ENCODE assay signal across 30 cellular contexts in genomic region chr12:122167328-122167925, GRCh38. TPM values are rescaled to one million over a fixed set of nuclear protein-coding genes. Genes with fewer than 3 reads are reported as not detected.
DNase-seq lines count a peak whose midpoint lies in the region; ATAC-seq, FAIRE-seq and TF ChIP-seq lines count a peak whose summit lies in the region.
"Had no signal": no experiment of that assay in that cellular context is flagged by ENCODE, and none has a peak within 500 bp of the region (broad histone marks: within the 10 kb centered on the region; RNA-seq: fewer than 3 reads in every experiment).

No MANE protein-coding gene starts in this region.

- FAIRE-seq in HTR-8/SVneo (lab: Jason Lieb, UNC) = no peak
- FAIRE-seq: bronchial epithelial cell, GM12891, H54, islet of Langerhans had no signal

- no peak for TF ChIP-seq CTCF in natural killer cell (IDR thresholded peaks at IDR 0.05)

- H3K4me1 Mint-ChIP-seq in natural killer cell treated with Interleukin-12 subunit alpha and Interleukin-12 subunit beta and Interleukin-15 and Interleukin-18, amount 100 ng/mL, for 72 hours (ENCODE audit: low read depth in 2 of 2) = peaks cover 26 to 29% of the 10 kb centered on the region in 2 donors
- peaks cover 10% of the 10 kb centered on the region in 2 donors for H3K4me1 Mint-ChIP-seq in natural killer cell
- no peaks in the 10 kb centered on the region for H3K4me1 Mint-ChIP-seq in activated T-helper 17 cell treated with anti-CD3 and anti-CD28 coated beads, Interleukin-2, amount 50 U/mL, for 72 hours
- peaks cover 14% of the 10 kb centered on the region for H3K4me1 Mint-ChIP-seq in stimulated activated memory B cell treated with anti-CD40 and anti-IgM and Interleukin-4, amounts not matched to agents 10 μg/mL and 1 μg/mL and 100 μg/mL, for 72 hours
- H3K4me1 Mint-ChIP-seq: activated naive CD4-positive, alpha-beta T cell treated with anti-CD3 and anti-CD28 coated beads, Interleukin-2, amount 50 U/mL, for 24 hours had no signal

- H3K4me3 Mint-ChIP-seq in natural killer cell treated with Interleukin-12 subunit alpha and Interleukin-12 subunit beta and Interleukin-15 and Interleukin-18, amount 100 ng/mL, for 72 hours = peak overlapping the region; percentile 56
- no peak overlapping the region for H3K4me3 Mint-ChIP-seq in natural killer cell
- peak overlapping the region; percentile 43 for H3K4me3 Mint-ChIP-seq in activated T-helper 17 cell treated with anti-CD3 and anti-CD28 coated beads, Interleukin-2, amount 50 U/mL, for 72 hours
- no peak overlapping the region for H3K4me3 Mint-ChIP-seq in stimulated activated memory B cell treated with anti-CD40 and anti-IgM and Interleukin-4, amounts not matched to agents 10 μg/mL and 1 μg/mL and 100 μg/mL, for 72 hours
- H3K4me3 Mint-ChIP-seq: activated naive CD4-positive, alpha-beta T cell treated with anti-CD3 and anti-CD28 coated beads, Interleukin-2, amount 50 U/mL, for 24 hours had no signal

- DNase-seq in natural killer cell treated with Interleukin-12 subunit alpha and Interleukin-12 subunit beta and Interleukin-15 and Interleukin-18, amount 100 ng/mL, for 72 hours (ENCODE audit: low spot score) = no peak
- DNase-seq in natural killer cell = no peak
- no peak for DNase-seq in left lobe of liver (ENCODE audit: low spot score)
- no peak for DNase-seq in NCI-H1092 (lab: John Stamatoyannopoulos, UW)
- no peak for DNase-seq in activated effector memory CD4-positive, alpha-beta T cell treated with anti-CD3 and anti-CD28 coated beads, Interleukin-2, amount 50 U/mL, for 16 hours
- DNase-seq in HTR-8/SVneo (ENCODE audit: insufficient read length, low spot score) = no peak
- DNase-seq: activated CD4-positive, alpha-beta T cell treated with anti-CD3 and anti-CD28 coated beads for 1 hour; anterior cingulate cortex; effector memory CD4-positive, alpha-beta T cell; head of caudate nucleus; Karpas-422; left lung; NCI-H1417 treated with DMSO at 0.1 percent for 48 hours; NCI-H345; NCI-H748 treated with DMSO at 0.1 percent for 48 hours; SHP77; sigmoid colon; stimulated activated naive CD4-positive, alpha-beta T cell; testis had no signal

- H3K27me3 Mint-ChIP-seq in natural killer cell treated with Interleukin-12 subunit alpha and Interleukin-12 subunit beta and Interleukin-15 and Interleukin-18, amount 100 ng/mL, for 72 hours = no peaks in the 10 kb centered on the region
- H3K27me3 Mint-ChIP-seq in natural killer cell (ENCODE audit: low read depth in 2 of 2) = no peaks in the 10 kb centered on the region
- H3K27me3 Mint-ChIP-seq in activated T-helper 17 cell treated with anti-CD3 and anti-CD28 coated beads, Interleukin-2, amount 50 U/mL, for 72 hours = peaks cover 7% of the 10 kb centered on the region
- H3K27me3 Mint-ChIP-seq in stimulated activated memory B cell treated with anti-CD40 and anti-IgM and Interleukin-4, amounts not matched to agents 10 μg/mL and 1 μg/mL and 100 μg/mL, for 72 hours = peaks cover 46% of the 10 kb centered on the region
- H3K27me3 Mint-ChIP-seq: activated naive CD4-positive, alpha-beta T cell treated with anti-CD3 and anti-CD28 coated beads, Interleukin-2, amount 50 U/mL, for 24 hours had no signal

- H3K27ac Mint-ChIP-seq in natural killer cell treated with Interleukin-12 subunit alpha and Interleukin-12 subunit beta and Interleukin-15 and Interleukin-18, amount 100 ng/mL, for 72 hours = peak overlapping the region in 1 of 2 donors; percentile 71
- H3K27ac Mint-ChIP-seq in natural killer cell = no peak overlapping the region
- H3K27ac Mint-ChIP-seq in activated T-helper 17 cell treated with anti-CD3 and anti-CD28 coated beads, Interleukin-2, amount 50 U/mL, for 72 hours = no peak overlapping the region
- peak overlapping the region; percentile 48 for H3K27ac Mint-ChIP-seq in stimulated activated memory B cell treated with anti-CD40 and anti-IgM and Interleukin-4, amounts not matched to agents 10 μg/mL and 1 μg/mL and 100 μg/mL, for 72 hours
- H3K27ac Mint-ChIP-seq: activated naive CD4-positive, alpha-beta T cell treated with anti-CD3 and anti-CD28 coated beads, Interleukin-2, amount 50 U/mL, for 24 hours; progenitor cell of endocrine pancreas had no signal

- H3K36me3 Mint-ChIP-seq in natural killer cell treated with Interleukin-12 subunit alpha and Interleukin-12 subunit beta and Interleukin-15 and Interleukin-18, amount 100 ng/mL, for 72 hours = no peaks in the 10 kb centered on the region
- H3K36me3 Mint-ChIP-seq in natural killer cell = no peaks in the 10 kb centered on the region
- H3K36me3 Mint-ChIP-seq in activated T-helper 17 cell treated with anti-CD3 and anti-CD28 coated beads, Interleukin-2, amount 50 U/mL, for 72 hours (ENCODE audit: low read depth) = no peaks in the 10 kb centered on the region
- no peaks in the 10 kb centered on the region for H3K36me3 Mint-ChIP-seq in stimulated activated memory B cell treated with anti-CD40 and anti-IgM and Interleukin-4, amounts not matched to agents 10 μg/mL and 1 μg/mL and 100 μg/mL, for 72 hours
- H3K36me3 Mint-ChIP-seq: activated naive CD4-positive, alpha-beta T cell treated with anti-CD3 and anti-CD28 coated beads, Interleukin-2, amount 50 U/mL, for 24 hours had no signal

- intact Hi-C loops in natural killer cell (cut with micrococcal nuclease) = no loop called here

- no peaks in the 10 kb centered on the region for H3K9me3 Mint-ChIP-seq in natural killer cell treated with Interleukin-12 subunit alpha and Interleukin-12 subunit beta and Interleukin-15 and Interleukin-18, amount 100 ng/mL, for 72 hours
- no peaks in the 10 kb centered on the region for H3K9me3 Mint-ChIP-seq in natural killer cell
- H3K9me3 Mint-ChIP-seq in activated T-helper 17 cell treated with anti-CD3 and anti-CD28 coated beads, Interleukin-2, amount 50 U/mL, for 72 hours = no peaks in the 10 kb centered on the region
- H3K9me3 Mint-ChIP-seq in stimulated activated memory B cell treated with anti-CD40 and anti-IgM and Interleukin-4, amounts not matched to agents 10 μg/mL and 1 μg/mL and 100 μg/mL, for 72 hours = no peaks in the 10 kb centered on the region
- H3K9me3 Mint-ChIP-seq: activated naive CD4-positive, alpha-beta T cell treated with anti-CD3 and anti-CD28 coated beads, Interleukin-2, amount 50 U/mL, for 24 hours had no signal

- no peak for ATAC-seq in natural killer cell treated with Interleukin-12 subunit alpha and Interleukin-12 subunit beta and Interleukin-15 and Interleukin-18, amount 100 ng/mL, for 72 hours
- ATAC-seq in natural killer cell (no peak), left lobe of liver (peak; percentile 40)
- peak; percentile 18 for ATAC-seq in activated T-helper 17 cell treated with anti-CD3 and anti-CD28 coated beads, Interleukin-2, amount 50 U/mL, for 72 hours (replicated peaks)
- peak; percentile 20 for ATAC-seq in stimulated activated memory B cell treated with anti-CD40 and anti-IgM and Interleukin-4, amounts not matched to agents 10 μg/mL and 1 μg/mL and 100 μg/mL, for 72 hours
- ATAC-seq: left lung, Panc1 had no signal

RNA-seq across cellular contexts. Expression of gene IL31, which starts 6.6 kb away (rescaled TPM):
- total RNA-seq in natural killer cell treated with Interleukin-12 subunit alpha and Interleukin-12 subunit beta and Interleukin-15 and Interleukin-18, amount 100 ng/mL, for 72 hours = not detected
- total RNA-seq in natural killer cell (not detected), left lobe of liver (not detected)
- total RNA-seq in activated T-helper 17 cell treated with anti-CD3 and anti-CD28 coated beads, Interleukin-2, amount 50 U/mL, for 72 hours = not detected
- total RNA-seq: bronchial epithelial cell, left lung, mesenteric fat pad, progenitor cell of endocrine pancreas, sigmoid colon, testis, ureter had no signal

RNA-seq across cellular contexts. Expression of gene LRRC43, which starts 15.5 kb away (rescaled TPM):
- total RNA-seq in natural killer cell treated with Interleukin-12 subunit alpha and Interleukin-12 subunit beta and Interleukin-15 and Interleukin-18, amount 100 ng/mL, for 72 hours = 1 to 10 TPM; 1.1 to 9.3 TPM
- 10 to 100 TPM in 1 of 3 donors, 1 to 10 TPM in 2; 5.0 to 18.5 (median 8.5) TPM for total RNA-seq in natural killer cell
- not detected for total RNA-seq in activated T-helper 17 cell treated with anti-CD3 and anti-CD28 coated beads, Interleukin-2, amount 50 U/mL, for 72 hours
- 0.35 TPM for total RNA-seq in left lobe of liver

RNA-seq across cellular contexts. Expression of gene B3GNT4, which starts 36.1 kb away (rescaled TPM):
- total RNA-seq in natural killer cell treated with Interleukin-12 subunit alpha and Interleukin-12 subunit beta and Interleukin-15 and Interleukin-18, amount 100 ng/mL, for 72 hours = under 1 TPM in 1 of 2 donors, not detected in 1; 0.90 TPM
- total RNA-seq in natural killer cell (under 1 TPM; 0.25 to 0.68 (median 0.34) TPM), left lobe of liver (not detected)
- total RNA-seq in activated T-helper 17 cell treated with anti-CD3 and anti-CD28 coated beads, Interleukin-2, amount 50 U/mL, for 72 hours = 1 to 10 TPM in 1 of 2 donors, under 1 TPM in 1; 0.48 to 5.3 TPM
- total RNA-seq: mesenteric fat pad, ureter had no signal

RNA-seq across cellular contexts. Expression of gene DIABLO, which starts 58.4 kb away (rescaled TPM):
- total RNA-seq in natural killer cell treated with Interleukin-12 subunit alpha and Interleukin-12 subunit beta and Interleukin-15 and Interleukin-18, amount 100 ng/mL, for 72 hours = 10 to 100 TPM; 43.0 to 47.3 TPM
- total RNA-seq in natural killer cell = 100 to 1,000 TPM in 2 of 3 donors, 10 to 100 TPM in 1; 84.8 to 102 (median 101) TPM
- 10 to 100 TPM; 44.0 to 50.5 TPM for total RNA-seq in activated T-helper 17 cell treated with anti-CD3 and anti-CD28 coated beads, Interleukin-2, amount 50 U/mL, for 72 hours
- total RNA-seq in left lobe of liver = 22.8 TPM

Comparison
In these comparisons a context has a peak if more than half of its experiments do, and no peak if none do; other contexts are left out.
1. H3K4me3 Mint-ChIP-seq: peak in natural killer cell treated with Interleukin-12 subunit alpha and Interleukin-12 subunit beta and Interleukin-15 and Interleukin-18, amount 100 ng/mL, for 72 hours (single experiment) and activated T-helper 17 cell treated with anti-CD3 and anti-CD28 coated beads, Interleukin-2, amount 50 U/mL, for 72 hours (single experiment); none in natural killer cell (single experiment) and stimulated activated memory B cell treated with anti-CD40 and anti-IgM and Interleukin-4, amounts not matched to agents 10 μg/mL and 1 μg/mL and 100 μg/mL, for 72 hours (single experiment).
2. ATAC-seq: peak in activated T-helper 17 cell treated with anti-CD3 and anti-CD28 coated beads, Interleukin-2, amount 50 U/mL, for 72 hours (single experiment), left lobe of liver (single experiment) and stimulated activated memory B cell treated with anti-CD40 and anti-IgM and Interleukin-4, amounts not matched to agents 10 μg/mL and 1 μg/mL and 100 μg/mL, for 72 hours (single experiment); none in natural killer cell treated with Interleukin-12 subunit alpha and Interleukin-12 subunit beta and Interleukin-15 and Interleukin-18, amount 100 ng/mL, for 72 hours (0 of 2) and natural killer cell (0 of 3).